ENCODE assay signal across 16 cellular contexts in genomic region chr2:11285499-11285898, GRCh38. TPM values are rescaled to one million over a fixed set of nuclear protein-coding genes. Genes with fewer than 3 reads are reported as not detected.
DNase-seq lines count a peak whose midpoint lies in the region; ATAC-seq, FAIRE-seq and TF ChIP-seq lines count a peak whose summit lies in the region.
"Had no signal": no experiment of that assay in that cellular context is flagged by ENCODE, and none has a peak within 500 bp of the region (broad histone marks: within the 10 kb centered on the region; RNA-seq: fewer than 3 reads in every experiment).

No MANE protein-coding gene starts in this region.

- intact Hi-C loops in HCT116 (cut with micrococcal nuclease): no loop called here

- no peak overlapping the region for H3K27ac ChIP-seq in HCT116 (ENCODE audit: low read depth, low read length)

- H3K36me3 Mint-ChIP-seq in neural crest cell (ENCODE audit: low read depth): peaks cover 38% of the 10 kb centered on the region

- FAIRE-seq in GM12892 (lab: Jason Lieb, UNC): peak; percentile 42
- FAIRE-seq: G401.6, GM18507 had no signal

- no peak for DNase-seq in GM12892 (ENCODE audit: insufficient read length)
- no peak for DNase-seq in HCT116 (ENCODE audit: low read depth, low spot score)
- no peak for DNase-seq in neural crest cell (ENCODE audit: low read depth, low spot score)
- DNase-seq in medulla oblongata (ENCODE audit: extremely low spot score): no peak
- DNase-seq in activated naive CD4-positive, alpha-beta T cell (lab: John Stamatoyannopoulos, UW): no peak
- DNase-seq: C1 segment of cervical spinal cord; Caco-2; CD4-positive, CD25-positive, alpha-beta regulatory T cell; CD8-positive, alpha-beta T cell; DMS153; DND-41; H9 had no signal

- peaks cover 59% of the 10 kb centered on the region for H3K79me2 ChIP-seq in HCT116 (ENCODE audit: insufficient read depth, low read length)

- RAD21 ChIA-PET in HCT116 (lab: Charles Lee; ENCODE audit: low non-redundant PET in 1 of 2, low total read pairs in 2 of 2, uncharacterized antibody in 2 of 2, unreplicated experiment in 2 of 2): no interaction called here

- CTCF ChIA-PET in HCT116 (lab: Charles Lee): no interaction called here

- H3K4me1 Mint-ChIP-seq in neural crest cell: peaks cover 26% of the 10 kb centered on the region

- no peak overlapping the region for H3K4me2 ChIP-seq in HCT116 (ENCODE audit: low read length)
- H3K4me2 ChIP-seq: GM23338 had no signal

- no peak for TF ChIP-seq CTCF in HCT116 (IDR thresholded peaks at IDR 0.05 in 2 of 3, conservative IDR thresholded peaks at IDR 0.05 in 1 of 3; ENCODE audit: borderline replicate concordance in 1 of 3, insufficient read depth in 1 of 3, low read depth in 2 of 3, low read length in 2 of 3)
- TF ChIP-seq CTCF in neural crest cell (conservative IDR thresholded peaks at IDR 0.05): no peak

- no peak for TF ChIP-seq RAD21 in HCT116 (IDR thresholded peaks at IDR 0.05; ENCODE audit: low read depth)

- TF ChIP-seq POLR2A in GM12892 (IDR thresholded peaks at IDR 0.05; ENCODE audit: low read depth, low read length) (no peak), HCT116 (IDR thresholded peaks at IDR 0.05; ENCODE audit: borderline replicate concordance, extremely low read depth, insufficient read depth, insufficient read length) (no peak), GM18505 (IDR thresholded peaks at IDR 0.05; ENCODE audit: borderline replicate concordance, extremely low read depth, insufficient read depth, insufficient read length) (no peak)

- H3K27me3 Mint-ChIP-seq in neural crest cell (ENCODE audit: low read depth): no peaks in the 10 kb centered on the region
- H3K27me3 Mint-ChIP-seq: CD4-positive, CD25-positive, alpha-beta regulatory T cell had no signal

- H3K9ac ChIP-seq in HCT116 (ENCODE audit: low read length): no peak overlapping the region

- H3K9me3 ChIP-seq in HCT116 (ENCODE audit: control insufficient read depth in 1 of 2, insufficient read depth in 1 of 2, low read depth in 1 of 2, low read length in 2 of 2): no peaks in the 10 kb centered on the region

- peak overlapping the region; percentile 46 for H3K27ac Mint-ChIP-seq in neural crest cell (ENCODE audit: unreplicated experiment)
- H3K27ac Mint-ChIP-seq: CD4-positive, CD25-positive, alpha-beta regulatory T cell; CD8-positive, alpha-beta T cell; GM23338; H9 had no signal

- H3K27me3 ChIP-seq in HCT116 (ENCODE audit: insufficient read depth, low read length): no peaks in the 10 kb centered on the region

- H3K4me1 ChIP-seq in HCT116 (ENCODE audit: control insufficient read depth in 1 of 2, insufficient read depth in 2 of 2, low read length in 2 of 2): no peaks in the 10 kb centered on the region
- H3K4me1 ChIP-seq: Caco-2 had no signal

- no peak overlapping the region for H3K4me3 Mint-ChIP-seq in neural crest cell
- H3K4me3 Mint-ChIP-seq: CD4-positive, CD25-positive, alpha-beta regulatory T cell; CD8-positive, alpha-beta T cell; GM23338; H9 had no signal

- peaks cover 18% of the 10 kb centered on the region for H4K20me1 ChIP-seq in HCT116 (ENCODE audit: insufficient read depth)

- peaks cover 3 to 7% of the 10 kb centered on the region in 2 experiments; a peak in 1 of 4 replicates for H3K36me3 ChIP-seq in HCT116 (ENCODE audit: control insufficient read depth in 1 of 2, insufficient read depth in 2 of 2, low read length in 2 of 2)

- no peaks in the 10 kb centered on the region for H3K9me2 ChIP-seq in HCT116 (ENCODE audit: insufficient read depth)

- no peak overlapping the region for H3K4me3 ChIP-seq in HCT116 (replicated peaks in 1 of 2; ENCODE audit: low read depth in 1 of 2, low read length in 2 of 2)
- H3K4me3 ChIP-seq: GM23338 had no signal

- ATAC-seq in HCT116 (no peak), GM18505 (IDR thresholded peaks at IDR 0.05; ENCODE audit: unreplicated experiment) (no peak)
- ATAC-seq: CD8-positive, alpha-beta T cell; GM23338 had no signal

- peaks cover 10% of the 10 kb centered on the region for H3K9me3 Mint-ChIP-seq in neural crest cell
- H3K9me3 Mint-ChIP-seq: H9 had no signal

- no peak overlapping the region for H2AFZ ChIP-seq in HCT116 (ENCODE audit: low read depth, low read length, poor library complexity, severe bottlenecking)
- H2AFZ ChIP-seq: GM23338 had no signal

- POLR2A ChIA-PET in HCT116 (lab: Charles Lee): no interaction called here

- TSS peak; percentile 20 for BruUV-seq in HCT116 (replicated peaks; lab: Mats Ljungman, UMichigan)

TF ChIP-seq in HCT116, 20 proteins besides CTCF, POLR2A, EP300 and RAD21:
- no peak for TF ChIP-seq REST (IDR thresholded peaks at IDR 0.05; ENCODE audit: low read depth)
- TF ChIP-seq ELF1 (IDR thresholded peaks at IDR 0.05; ENCODE audit: borderline replicate concordance, low read depth): no peak
- no peak for TF ChIP-seq FOSL1 (IDR thresholded peaks at IDR 0.05; ENCODE audit: low read depth)
- TF ChIP-seq ATF3 (IDR thresholded peaks at IDR 0.05): no peak
- no peak for TF ChIP-seq EZH2 (IDR thresholded peaks at IDR 0.05)
- TF ChIP-seq CEBPB (IDR thresholded peaks at IDR 0.05; ENCODE audit: low read depth): no peak
- no peak for TF ChIP-seq EZH2phosphoT487 (IDR thresholded peaks at IDR 0.05; ENCODE audit: borderline replicate concordance)
- no peak for TF ChIP-seq ZFX (IDR thresholded peaks at IDR 0.05)
- TF ChIP-seq SP1 (IDR thresholded peaks at IDR 0.05; ENCODE audit: low read depth): no peak
- TF ChIP-seq SIN3A (IDR thresholded peaks at IDR 0.05; ENCODE audit: low read depth): no peak
- no peak for TF ChIP-seq JUND (IDR thresholded peaks at IDR 0.05)
- no peak for TF ChIP-seq TCF7L2 (IDR thresholded peaks at IDR 0.05; ENCODE audit: borderline replicate concordance, extremely low read depth, insufficient read depth, insufficient read length)
- TF ChIP-seq ZNF274 (IDR thresholded peaks at IDR 0.05; ENCODE audit: low read depth, low read length): no peak
- TF ChIP-seq ZBTB33 (IDR thresholded peaks at IDR 0.05; ENCODE audit: extremely low read depth, insufficient replicate concordance, low read length): no peak

RNA-seq across cellular contexts. Expression of gene ROCK2, which starts 58.9 kb away (rescaled TPM):
- polyA plus RNA-seq in GM12892 (2012; ENCODE audit: missing spikeins): 8.8 TPM
- total RNA-seq in HCT116 (2021; ENCODE audit: unreplicated experiment): 48.0 TPM
- 5.7 and 9.4 TPM in 2 replicates for polyA plus RNA-seq in HCT116 (2012)
- 47.2 and 53.7 TPM in 2 replicates for total RNA-seq in neural crest cell
